Comparison of ENCODE assay signal across 22 cellular contexts in genomic region chr19:34666200-34666957, GRCh38. TPM values are rescaled to one million over a fixed set of nuclear protein-coding genes. Genes with fewer than 3 reads are reported as not detected.
DNase-seq lines count a peak whose midpoint lies in the region; ATAC-seq and TF ChIP-seq lines count a peak whose summit lies in the region.
"Had no signal": no experiment of that assay in that cellular context is flagged by ENCODE, and none has a peak within 500 bp of the region (broad histone marks: within the 10 kb centered on the region; RNA-seq: fewer than 3 reads in every experiment).

No MANE protein-coding gene starts in this region.

- H3K4me3 Mint-ChIP-seq in T-helper 2 cell treated with Interferon-gamma antibody and Interleukin-4, amounts not matched to agents 5 μg/mL and 100 μg/mL, for 36 hours: no peak overlapping the region
- H3K4me3 Mint-ChIP-seq in CD8-positive, alpha-beta memory T cell: peak overlapping the region in 3 of 7 donors; percentile 46 to 86 (median 65)
- H3K4me3 Mint-ChIP-seq in activated T-helper 17 cell treated with anti-CD3 and anti-CD28 coated beads, Interleukin-2, amount 50 U/mL, for 72 hours: peak overlapping the region; percentile 61
- no peak overlapping the region for H3K4me3 Mint-ChIP-seq in osteocyte (ENCODE audit: unreplicated experiment)
- H3K4me3 Mint-ChIP-seq: mesothelial cell of epicardium had no signal

- no peaks in the 10 kb centered on the region for H3K9me3 ChIP-seq in CD8-positive, alpha-beta memory T cell (ENCODE audit: low read length)
- H3K9me3 ChIP-seq: esophagus squamous epithelium had no signal

- DNase-seq in T-helper 2 cell treated with Interferon-gamma antibody and Interleukin-4, amounts not matched to agents 5 μg/mL and 100 μg/mL, for 36 hours (ENCODE audit: low spot score): no peak
- DNase-seq in T-helper 2 cell (no peak), osteocyte (ENCODE audit: extremely low spot score, unreplicated experiment) (no peak), left lobe of liver (ENCODE audit: low spot score) (no peak), AML-193 (lab: John Stamatoyannopoulos, UW) (no peak)
- DNase-seq in CD8-positive, alpha-beta memory T cell: no peak
- DNase-seq: activated CD4-positive, alpha-beta memory T cell treated with anti-CD3 and anti-CD28 coated beads for 36 hours; activated naive CD4-positive, alpha-beta T cell; activated T-cell treated with anti-CD3 and anti-CD28 coated beads, Interleukin-2, amount 50 U/mL, for 1 hour; effector memory CD4-positive, alpha-beta T cell; esophagus squamous epithelium; GDM1; left colon; NCI-H1436 treated with DMSO at 0.1 percent for 48 hours; NCI-H2171 treated with DMSO at 0.1 percent for 48 hours; stimulated activated CD8-positive, alpha-beta memory T cell treated with anti-CD3 and anti-CD28 coated beads, Interleukin-4, amount 100 ng/mL, for 48 hours had no signal

- peak overlapping the region; percentile 69 for H3K27ac Mint-ChIP-seq in T-helper 2 cell treated with Interferon-gamma antibody and Interleukin-4, amounts not matched to agents 5 μg/mL and 100 μg/mL, for 36 hours
- H3K27ac Mint-ChIP-seq in CD8-positive, alpha-beta memory T cell: peak overlapping the region in 5 of 8 donors; percentile 45 to 96 (median 72)
- H3K27ac Mint-ChIP-seq in activated T-helper 17 cell treated with anti-CD3 and anti-CD28 coated beads, Interleukin-2, amount 50 U/mL, for 72 hours: peak overlapping the region; percentile 67
- peak overlapping the region; percentile 68 for H3K27ac Mint-ChIP-seq in osteocyte (ENCODE audit: unreplicated experiment)
- H3K27ac Mint-ChIP-seq: activated CD4-positive, alpha-beta memory T cell treated with anti-CD3 and anti-CD28 coated beads for 36 hours; mesothelial cell of epicardium had no signal

- TF ChIP-seq CTCF in osteocyte (IDR thresholded peaks at IDR 0.05): no peak

- H3K27me3 Mint-ChIP-seq in T-helper 2 cell treated with Interferon-gamma antibody and Interleukin-4, amounts not matched to agents 5 μg/mL and 100 μg/mL, for 36 hours (ENCODE audit: low read depth): no peaks in the 10 kb centered on the region
- peaks cover 0 to 1% of the 10 kb centered on the region in 2 donors for H3K27me3 Mint-ChIP-seq in CD8-positive, alpha-beta memory T cell
- no peaks in the 10 kb centered on the region for H3K27me3 Mint-ChIP-seq in activated T-helper 17 cell treated with anti-CD3 and anti-CD28 coated beads, Interleukin-2, amount 50 U/mL, for 72 hours
- H3K27me3 Mint-ChIP-seq in osteocyte (ENCODE audit: unreplicated experiment): no peaks in the 10 kb centered on the region
- H3K27me3 Mint-ChIP-seq: activated CD4-positive, alpha-beta memory T cell treated with anti-CD3 and anti-CD28 coated beads for 36 hours had no signal

- ATAC-seq in activated T-helper 17 cell treated with anti-CD3 and anti-CD28 coated beads, Interleukin-2, amount 50 U/mL, for 72 hours (replicated peaks): no peak
- ATAC-seq in left lobe of liver (no peak), HG03378 (IDR thresholded peaks at IDR 0.05; ENCODE audit: unreplicated experiment) (no peak)

- CTCF ChIA-PET in CD8-positive, alpha-beta memory T cell (lab: Charles Lee): no interaction called here

- H3K36me3 Mint-ChIP-seq in T-helper 2 cell treated with Interferon-gamma antibody and Interleukin-4, amounts not matched to agents 5 μg/mL and 100 μg/mL, for 36 hours (ENCODE audit: low read depth): peaks cover 2% of the 10 kb centered on the region
- H3K36me3 Mint-ChIP-seq in CD8-positive, alpha-beta memory T cell: no peaks in the 10 kb centered on the region
- H3K36me3 Mint-ChIP-seq in activated T-helper 17 cell treated with anti-CD3 and anti-CD28 coated beads, Interleukin-2, amount 50 U/mL, for 72 hours (ENCODE audit: low read depth): no peaks in the 10 kb centered on the region
- no peaks in the 10 kb centered on the region for H3K36me3 Mint-ChIP-seq in osteocyte (ENCODE audit: unreplicated experiment)
- H3K36me3 Mint-ChIP-seq: activated CD4-positive, alpha-beta memory T cell treated with anti-CD3 and anti-CD28 coated beads for 36 hours; mesothelial cell of epicardium had no signal

- no peak overlapping the region for H3K4me3 ChIP-seq in CD8-positive, alpha-beta memory T cell (ENCODE audit: low read length)

- POLR2A ChIA-PET in CD8-positive, alpha-beta memory T cell (lab: Charles Lee): no interaction called here

- no peaks in the 10 kb centered on the region for H3K36me3 ChIP-seq in CD8-positive, alpha-beta memory T cell (ENCODE audit: insufficient read depth, low read length)
- H3K36me3 ChIP-seq: BLaER1, esophagus squamous epithelium had no signal

- H3K4me1 ChIP-seq in CD8-positive, alpha-beta memory T cell (ENCODE audit: insufficient read depth, low read length): peaks cover 19% of the 10 kb centered on the region

- no peaks in the 10 kb centered on the region for H3K27me3 ChIP-seq in CD8-positive, alpha-beta memory T cell (ENCODE audit: insufficient read depth, low read length, poor library complexity, severe bottlenecking)
- H3K27me3 ChIP-seq: BLaER1, esophagus squamous epithelium had no signal

- H3K9me3 Mint-ChIP-seq in T-helper 2 cell treated with Interferon-gamma antibody and Interleukin-4, amounts not matched to agents 5 μg/mL and 100 μg/mL, for 36 hours: no peaks in the 10 kb centered on the region
- H3K9me3 Mint-ChIP-seq in CD8-positive, alpha-beta memory T cell: no peaks in the 10 kb centered on the region
- no peaks in the 10 kb centered on the region for H3K9me3 Mint-ChIP-seq in activated T-helper 17 cell treated with anti-CD3 and anti-CD28 coated beads, Interleukin-2, amount 50 U/mL, for 72 hours
- H3K9me3 Mint-ChIP-seq in osteocyte (ENCODE audit: unreplicated experiment): no peaks in the 10 kb centered on the region
- H3K9me3 Mint-ChIP-seq: activated CD4-positive, alpha-beta memory T cell treated with anti-CD3 and anti-CD28 coated beads for 36 hours had no signal

- peaks cover 10% of the 10 kb centered on the region for H3K4me1 Mint-ChIP-seq in T-helper 2 cell treated with Interferon-gamma antibody and Interleukin-4, amounts not matched to agents 5 μg/mL and 100 μg/mL, for 36 hours (ENCODE audit: low read depth)
- H3K4me1 Mint-ChIP-seq in CD8-positive, alpha-beta memory T cell: peaks cover 14 to 28% (median 16%) of the 10 kb centered on the region in 3 donors
- H3K4me1 Mint-ChIP-seq in activated T-helper 17 cell treated with anti-CD3 and anti-CD28 coated beads, Interleukin-2, amount 50 U/mL, for 72 hours: peaks cover 15% of the 10 kb centered on the region
- H3K4me1 Mint-ChIP-seq in osteocyte (ENCODE audit: unreplicated experiment): peaks cover 7% of the 10 kb centered on the region
- H3K4me1 Mint-ChIP-seq: mesothelial cell of epicardium had no signal

- no peak overlapping the region for H3K27ac ChIP-seq in CD8-positive, alpha-beta memory T cell (ENCODE audit: low read depth, low read length)

RNA-seq across cellular contexts. Expression of gene SCGB2B2, which starts 10.6 kb away (rescaled TPM):
- total RNA-seq in CD8-positive, alpha-beta memory T cell: under 1 TPM; 0.22 to 0.29 TPM
- not detected for polyA plus RNA-seq in CD8-positive, alpha-beta memory T cell
- total RNA-seq in activated T-helper 17 cell treated with anti-CD3 and anti-CD28 coated beads, Interleukin-2, amount 50 U/mL, for 72 hours: under 1 TPM; 0.35 to 0.71 TPM
- total RNA-seq in osteocyte: 0.24 and 0.78 TPM in 2 replicates
- total RNA-seq in left lobe of liver: 1.1 TPM
- total RNA-seq: MCF 10A, pulmonary artery endothelial cell had no signal

RNA-seq across cellular contexts. Expression of gene ZNF302, which starts 11.1 kb away (rescaled TPM):
- total RNA-seq in CD8-positive, alpha-beta memory T cell: 10 to 100 TPM; 13.4 to 14.8 TPM
- 16.0 TPM for polyA plus RNA-seq in CD8-positive, alpha-beta memory T cell
- total RNA-seq in activated T-helper 17 cell treated with anti-CD3 and anti-CD28 coated beads, Interleukin-2, amount 50 U/mL, for 72 hours: 10 to 100 TPM in 1 of 2 donors, 1 to 10 TPM in 1; 7.7 to 11.7 TPM
- 34.7 and 35.0 TPM in 2 replicates for total RNA-seq in osteocyte
- 13.9 TPM for total RNA-seq in left lobe of liver
